ENCODE assay signal across 14 cellular contexts in the genomic region with DNA sequence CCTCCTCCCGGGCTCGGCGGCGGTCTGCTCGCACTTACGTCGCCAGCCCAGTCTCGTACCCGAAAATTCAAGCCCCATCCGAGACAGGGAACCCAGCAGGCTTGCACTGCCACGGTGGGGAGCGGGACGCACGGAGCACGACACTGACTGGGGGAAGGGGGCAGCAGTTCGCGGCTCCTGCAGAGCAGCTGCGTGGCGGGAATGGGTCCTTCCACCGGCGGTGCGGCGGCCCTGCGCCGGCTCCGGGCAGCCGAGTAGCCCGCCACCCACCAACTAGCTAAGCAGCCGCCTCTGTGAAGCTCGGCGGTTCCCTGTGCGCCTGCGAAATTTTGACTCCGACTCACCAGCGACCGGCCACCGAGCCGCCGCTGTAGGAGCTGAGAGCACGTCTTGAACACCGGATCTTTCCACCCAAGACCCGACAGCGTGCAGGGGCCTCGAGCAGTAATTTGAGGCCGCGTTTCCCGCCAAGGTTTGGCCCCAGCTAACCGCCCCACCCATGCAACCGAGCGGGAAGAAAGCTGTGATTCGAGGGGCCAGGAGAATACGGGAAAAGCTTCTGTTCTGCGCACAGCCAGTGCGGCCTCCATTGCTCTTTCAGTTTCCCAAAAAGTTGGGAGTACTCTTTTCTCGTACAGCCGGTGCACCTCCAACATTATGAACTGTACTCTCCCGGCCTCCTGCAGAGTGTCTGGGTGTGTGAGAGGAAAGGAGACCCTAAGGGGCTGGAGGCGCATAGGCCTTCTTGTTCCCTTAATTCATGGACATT. TPM values are rescaled to one million over a fixed set of nuclear protein-coding genes. Genes with fewer than 3 reads are reported as not detected.
DNase-seq lines count a peak whose midpoint lies in the region; ATAC-seq, FAIRE-seq and TF ChIP-seq lines count a peak whose summit lies in the region.
"Had no signal": no experiment of that assay in that cellular context is flagged by ENCODE, and none has a peak within 500 bp of the region (broad histone marks: within the 10 kb centered on the region; RNA-seq: fewer than 3 reads in every experiment).

No MANE protein-coding gene starts in this region.

- no CpG with 5 or more reads among the region's 58 CpGs for WGBS in H9 (ENCODE audit: extremely low coverage, insufficient read length, low lambda C conversion rate)

- H3K4me3 ChIP-seq in naive thymus-derived CD4-positive, alpha-beta T cell (ENCODE audit: low read length), result peak overlapping the region; percentile 30
- H3K4me3 ChIP-seq: adrenal gland, prostate gland had no signal

- no peak overlapping the region for H3K23ac ChIP-seq in H9 (ENCODE audit: insufficient read length, low read depth, low read length)

- no peak for FAIRE-seq in HTR-8/SVneo (lab: Jason Lieb, UNC)
- FAIRE-seq: keratinocyte had no signal

- no peak overlapping the region for H3K56ac ChIP-seq in H9 (ENCODE audit: insufficient read length, low read depth, low read length)

- no peak for ATAC-seq in naive thymus-derived CD4-positive, alpha-beta T cell
- no peak for ATAC-seq in GM18870 (IDR thresholded peaks at IDR 0.05; ENCODE audit: unreplicated experiment)
- no peak for ATAC-seq in GM21723 (IDR thresholded peaks at IDR 0.05; ENCODE audit: unreplicated experiment)

- no peak overlapping the region for H4K5ac ChIP-seq in H9 (ENCODE audit: insufficient read length, low read depth, low read length)

- H3K79me2 ChIP-seq in H9 (ENCODE audit: insufficient read depth, low read length), result no peaks in the 10 kb centered on the region

- no peak overlapping the region for H3K27ac ChIP-seq in H9 (ENCODE audit: insufficient read length, low read depth, low read length)
- H3K27ac ChIP-seq in naive thymus-derived CD4-positive, alpha-beta T cell (ENCODE audit: low read depth, low read length), result no peak overlapping the region
- H3K27ac ChIP-seq: adrenal gland; BLaER1 treated with 17β-estradiol and CSF1 and Interleukin-3, amounts not matched to agents 10 nM and 100 nM; prostate gland had no signal

- no peak overlapping the region for H4K91ac ChIP-seq in H9 (ENCODE audit: insufficient read length, low read depth, low read length)

- no peak overlapping the region for H3K9ac ChIP-seq in H9 (ENCODE audit: extremely low read depth, insufficient read length, low read length)
- H3K9ac ChIP-seq: BLaER1 treated with 17β-estradiol and CSF1 and Interleukin-3, amounts not matched to agents 10 nM and 100 nM had no signal

- no peak overlapping the region for H2AK5ac ChIP-seq in H9 (ENCODE audit: insufficient read length, low read length)

- peaks cover 8% of the 10 kb centered on the region for H3K23me2 ChIP-seq in H9 (ENCODE audit: insufficient read length, low read depth, low read length, poor library complexity, severe bottlenecking)

- H3K27me3 ChIP-seq in H9 (ENCODE audit: insufficient read depth, low read length), result peaks cover 75% of the 10 kb centered on the region
- peaks cover 13 to 60% of the 10 kb centered on the region in 2 donors for H3K27me3 ChIP-seq in naive thymus-derived CD4-positive, alpha-beta T cell (ENCODE audit: control insufficient read depth in 2 of 2, insufficient read depth in 2 of 2, low read length in 2 of 2)

- no peak overlapping the region for H2BK5ac ChIP-seq in H9 (ENCODE audit: insufficient read length, low read length)

- H3K18ac ChIP-seq in H9 (ENCODE audit: insufficient read length, low read depth, low read length), result no peak overlapping the region

- no peak overlapping the region for H3T11ph ChIP-seq in H9 (ENCODE audit: low read length)

- H2BK12ac ChIP-seq in H9 (ENCODE audit: insufficient read length, low read depth, low read length), result no peak overlapping the region

- peaks cover 4 to 6% of the 10 kb centered on the region in 2 donors for H3K36me3 Mint-ChIP-seq in CD14-positive monocyte
- no peaks in the 10 kb centered on the region; a peak in 1 of 7 replicates for H3K36me3 Mint-ChIP-seq in H9 (ENCODE audit: insufficient read depth in 1 of 3, low read depth in 3 of 3)
- no peaks in the 10 kb centered on the region for H3K36me3 Mint-ChIP-seq in brain
- H3K36me3 Mint-ChIP-seq in naive thymus-derived CD4-positive, alpha-beta T cell, result peaks cover 0 to 5% (median 0%) of the 10 kb centered on the region in 5 donors

- POLR2A ChIA-PET in naive thymus-derived CD4-positive, alpha-beta T cell (lab: Charles Lee), result interaction anchor here (0.8 kb wide), 1 partner anchor 46 kb away, joined by 5 read pairs; no protein-coding TSS in a partner anchor

- no peak overlapping the region for H3K4ac ChIP-seq in H9 (ENCODE audit: low read depth, low read length)

- intact Hi-C loops in CD14-positive monocyte (cut with micrococcal nuclease), result no loop called here
- intact Hi-C loops in naive thymus-derived CD4-positive, alpha-beta T cell (cut with micrococcal nuclease), result loop anchor here (1.0 to 10.0 kb wide), 3 partner anchors 9 to 319 kb away; partner anchors contain the start of gene CCNO (in 1 of the 2)

- CTCF ChIA-PET in naive thymus-derived CD4-positive, alpha-beta T cell (lab: Charles Lee), result no interaction called here

- H3K4me3 Mint-ChIP-seq in CD14-positive monocyte (peak overlapping the region; percentile 27 to 86), H9 (peak overlapping the region; percentile 22 to 66; a peak in 4 of 5 replicates), brain (peak overlapping the region; percentile 40 to 75 (median 62))
- H3K4me3 Mint-ChIP-seq in naive thymus-derived CD4-positive, alpha-beta T cell, result peak overlapping the region; percentile 36 to 74 (median 56)

- DNase-seq in CD14-positive monocyte (ENCODE audit: low spot score) (no peak), H9 (peak; percentile 56), HTR-8/SVneo (ENCODE audit: insufficient read length, low spot score) (no peak), NK-92 (lab: John Stamatoyannopoulos, UW; ENCODE audit: unreplicated experiment) (no peak)
- peak in 1 of 9 donors; percentile 34 for DNase-seq in naive thymus-derived CD4-positive, alpha-beta T cell
- DNase-seq: adrenal gland had no signal

- H4K8ac ChIP-seq in H9 (replicated peaks; ENCODE audit: insufficient read length, low read depth, low read length), result no peak overlapping the region

- H3K9me3 ChIP-seq in H9 (ENCODE audit: control insufficient read depth, low read depth, low read length), result no peaks in the 10 kb centered on the region
- H3K9me3 ChIP-seq in naive thymus-derived CD4-positive, alpha-beta T cell (ENCODE audit: control insufficient read depth in 2 of 3, low read length in 3 of 3), result no peaks in the 10 kb centered on the region
- H3K9me3 ChIP-seq: adrenal gland, prostate gland had no signal

- H3K27me3 Mint-ChIP-seq in CD14-positive monocyte (ENCODE audit: low read depth in 3 of 3) (peaks cover 95 to 99% (median 96%) of the 10 kb centered on the region in 3 donors), H9 (ENCODE audit: low read depth) (peaks cover 98% of the 10 kb centered on the region), brain (peaks cover 99% of the 10 kb centered on the region)
- H3K27me3 Mint-ChIP-seq in naive thymus-derived CD4-positive, alpha-beta T cell, result peaks cover 79 to 90% (median 84%) of the 10 kb centered on the region in 5 donors

- H3K4me2 ChIP-seq in H9 (ENCODE audit: insufficient read depth, insufficient read length, low read length), result peak overlapping the region; percentile 34
- H3K4me2 ChIP-seq: BLaER1 treated with 17β-estradiol and CSF1 and Interleukin-3, amounts not matched to agents 10 nM and 100 nM had no signal

- no peaks in the 10 kb centered on the region for H3K79me1 ChIP-seq in H9 (ENCODE audit: insufficient read depth, low read depth, low read length, poor library complexity, severe bottlenecking)

- H3K14ac ChIP-seq in H9 (ENCODE audit: insufficient read depth, low read length), result no peak overlapping the region

- no peaks in the 10 kb centered on the region for H3K36me3 ChIP-seq in naive thymus-derived CD4-positive, alpha-beta T cell (ENCODE audit: control insufficient read depth in 2 of 3, insufficient read depth in 3 of 3, low read length in 3 of 3)
- H3K36me3 ChIP-seq: adrenal gland; BLaER1 treated with 17β-estradiol and CSF1 and Interleukin-3, amounts not matched to agents 10 nM and 100 nM; prostate gland had no signal

- peaks cover 0 to 26% (median 15%) of the 10 kb centered on the region in 7 donors for H3K9me3 Mint-ChIP-seq in CD14-positive monocyte
- H3K9me3 Mint-ChIP-seq in H9, result peaks cover 2 to 13% of the 10 kb centered on the region in 2 experiments; a peak in 4 of 5 replicates
- peaks cover 0 to 15% (median 12%) of the 10 kb centered on the region in 5 experiments for H3K9me3 Mint-ChIP-seq in brain
- peaks cover 0 to 5% (median 0%) of the 10 kb centered on the region in 11 donors for H3K9me3 Mint-ChIP-seq in naive thymus-derived CD4-positive, alpha-beta T cell

- no peak overlapping the region for H2AFZ ChIP-seq in H9 (ENCODE audit: low read length)

- H2BK15ac ChIP-seq in H9 (ENCODE audit: low read depth, low read length), result no peak overlapping the region

- no peak for TF ChIP-seq CTCF in CD14-positive monocyte (IDR thresholded peaks at IDR 0.05)
- no peak for TF ChIP-seq CTCF in H9 (conservative IDR thresholded peaks at IDR 0.05)
- TF ChIP-seq CTCF in brain (conservative IDR thresholded peaks at IDR 0.05), result no peak

- H3K4me1 Mint-ChIP-seq in CD14-positive monocyte, result peaks cover 44% of the 10 kb centered on the region
- H3K4me1 Mint-ChIP-seq in H9, result peaks cover 28 to 34% of the 10 kb centered on the region in 2 experiments
- peaks cover 38% of the 10 kb centered on the region for H3K4me1 Mint-ChIP-seq in brain
- H3K4me1 Mint-ChIP-seq in naive thymus-derived CD4-positive, alpha-beta T cell, result peaks cover 20 to 53% (median 40%) of the 10 kb centered on the region in 7 donors

- H2BK120ac ChIP-seq in H9 (ENCODE audit: low read depth, low read length, poor library complexity, severe bottlenecking), result no peak overlapping the region

- H3K27ac Mint-ChIP-seq in CD14-positive monocyte, result no peak overlapping the region
- no peak overlapping the region for H3K27ac Mint-ChIP-seq in H9
- H3K27ac Mint-ChIP-seq in brain, result no peak overlapping the region
- H3K27ac Mint-ChIP-seq in naive thymus-derived CD4-positive, alpha-beta T cell, result peak overlapping the region in 1 of 9 donors; percentile 43

- no peak overlapping the region for H2BK20ac ChIP-seq in H9 (ENCODE audit: low read depth, low read length, poor library complexity, severe bottlenecking)

- no peaks in the 10 kb centered on the region for H3K4me1 ChIP-seq in H9 (ENCODE audit: insufficient read depth, low read length)
- peaks cover 19 to 24% of the 10 kb centered on the region in 2 donors for H3K4me1 ChIP-seq in naive thymus-derived CD4-positive, alpha-beta T cell (ENCODE audit: control insufficient read depth in 2 of 2, insufficient read depth in 2 of 2, low read length in 2 of 2)

- no peaks in the 10 kb centered on the region for H4K20me1 ChIP-seq in H9 (ENCODE audit: control insufficient read depth, insufficient read depth, insufficient read length)

RNA-seq across cellular contexts. Expression of gene MCIDAS, which starts 3.7 kb away (rescaled TPM):
- polyA plus RNA-seq in CD14-positive monocyte (not detected), brain (ENCODE audit: insufficient read depth, low read depth, low replicate concordance) (1.4 TPM)
- total RNA-seq in H9 (2021), result 0.26 and 0.39 TPM in 2 replicates
- total RNA-seq in naive thymus-derived CD4-positive, alpha-beta T cell, result not detected
- polyA plus RNA-seq in naive thymus-derived CD4-positive, alpha-beta T cell, result not detected
- total RNA-seq: adrenal gland had no signal
- polyA plus RNA-seq: adrenal gland had no signal

RNA-seq across cellular contexts. Expression of gene CCNO, which starts 10.0 kb away (rescaled TPM):
- polyA plus RNA-seq in CD14-positive monocyte (not detected), brain (ENCODE audit: insufficient read depth, low read depth, low replicate concordance) (7.5 TPM)
- 0.24 and 0.42 TPM in 2 replicates for total RNA-seq in H9 (2021)
- not detected for total RNA-seq in naive thymus-derived CD4-positive, alpha-beta T cell
- polyA plus RNA-seq in naive thymus-derived CD4-positive, alpha-beta T cell, result not detected

RNA-seq across cellular contexts. Expression of gene CDC20B, which starts 50.4 kb away (rescaled TPM):
- polyA plus RNA-seq in CD14-positive monocyte (not detected), brain (ENCODE audit: insufficient read depth, low read depth, low replicate concordance) (0.15 TPM)
- 0.18 and 0.26 TPM in 2 replicates for total RNA-seq in H9 (2021)
- total RNA-seq in naive thymus-derived CD4-positive, alpha-beta T cell, result under 1 TPM in 1 of 5 experiments, not detected in 4; 0.44 TPM
- polyA plus RNA-seq in naive thymus-derived CD4-positive, alpha-beta T cell, result not detected
- total RNA-seq: adrenal gland, LHCN-M2, ureter had no signal
- polyA plus RNA-seq: adrenal gland had no signal

Comparison
In these comparisons a context has a peak if more than half of its experiments do, and no peak if none do; other contexts are left out.
1. intact Hi-C loops: an anchor here in naive thymus-derived CD4-positive, alpha-beta T cell (1.0 to 10.0 kb wide); none called in CD14-positive monocyte.